ENCODE assay signal across 8 cellular contexts in the genomic region with DNA sequence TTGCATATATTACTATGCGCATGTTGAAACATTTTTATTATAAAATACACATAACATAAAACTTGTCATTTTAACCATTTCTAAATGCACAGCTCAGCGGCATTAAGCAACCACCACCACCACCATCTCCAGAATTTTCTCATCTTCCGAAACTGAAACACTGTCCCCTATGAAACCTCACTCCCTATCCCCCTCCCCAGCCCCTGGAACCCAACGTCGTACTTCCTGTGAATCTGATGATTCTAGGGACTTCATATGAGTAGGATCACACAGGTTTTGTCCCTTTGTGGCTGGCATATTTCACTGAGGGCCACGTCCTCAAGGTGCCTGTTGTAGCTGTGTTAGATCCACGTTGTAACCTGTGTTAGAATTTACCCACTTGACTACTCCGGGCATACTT. TPM values are rescaled to one million over a fixed set of nuclear protein-coding genes. Genes with fewer than 3 reads are reported as not detected.
A peak's percentile ranks its signal among the peaks of the same experiment; 100 is the strongest.
DNase-seq lines count a peak whose midpoint lies in the region; ATAC-seq and TF ChIP-seq lines count a peak whose summit lies in the region.

No MANE protein-coding gene starts in this region.

- H3K36me3 ChIP-seq in Caco-2 (ENCODE audit: control insufficient read depth, insufficient read depth, low read length) (no peaks in the 10 kb centered on the region), duodenal mucosa (ENCODE audit: control insufficient read depth in 1 of 2, insufficient read depth in 2 of 2, low read length in 2 of 2) (peaks cover 0 to 12% of the 10 kb centered on the region in 2 donors), neutrophil (peaks cover 16% of the 10 kb centered on the region), mucosa of descending colon (ENCODE audit: low read depth) (no peaks in the 10 kb centered on the region)

- H3K27me3 Mint-ChIP-seq in Caco-2 (ENCODE audit: insufficient read depth, unreplicated experiment): no peaks in the 10 kb centered on the region

- H3K27ac Mint-ChIP-seq in Caco-2 (ENCODE audit: unreplicated experiment): peak overlapping the region; percentile 59

- no peaks in the 10 kb centered on the region for H3K27me3 ChIP-seq in Caco-2 (replicated peaks; ENCODE audit: control insufficient read depth, insufficient read depth, low read length)
- no peaks in the 10 kb centered on the region for H3K27me3 ChIP-seq in duodenal mucosa (ENCODE audit: control insufficient read depth in 1 of 2, insufficient read depth in 2 of 2, low read length in 2 of 2)
- no peaks in the 10 kb centered on the region for H3K27me3 ChIP-seq in neutrophil

- ATAC-seq in mucosa of descending colon: no peak

- POLR2A ChIA-PET in Caco-2 (lab: Charles Lee): no interaction called here

- TF ChIP-seq CTCF in Caco-2 (IDR thresholded peaks at IDR 0.05; ENCODE audit: insufficient read depth in 1 of 2, low read depth in 1 of 2, low read length in 1 of 2, severe bottlenecking in 1 of 2, unreplicated experiment in 1 of 2) (no peak), neutrophil (IDR thresholded peaks at IDR 0.05) (no peak), mucosa of descending colon (IDR thresholded peaks at IDR 0.05) (no peak)

- CTCF ChIA-PET in Caco-2 (lab: Charles Lee): no interaction called here

- H3K36me3 Mint-ChIP-seq in Caco-2 (ENCODE audit: insufficient read depth, unreplicated experiment): peaks cover 11% of the 10 kb centered on the region

- DNase-seq in Caco-2: no peak
- DNase-seq in NCI-H2171 treated with DMSO at 0.1 percent for 48 hours (lab: John Stamatoyannopoulos, UW): peak; percentile 47
- DNase-seq in DMS114 treated with DMSO at 0.1 percent for 48 hours (lab: John Stamatoyannopoulos, UW; ENCODE audit: unreplicated experiment): no peak
- no peak for DNase-seq in NOMO-1 treated with DMSO at 0.1 percent for 48 hours (lab: John Stamatoyannopoulos, UW; ENCODE audit: unreplicated experiment)
- no peak for DNase-seq in germinal center (ENCODE audit: low spot score)
- DNase-seq in mucosa of descending colon: no peak

- peak overlapping the region; percentile 100 for H3K4me3 Mint-ChIP-seq in Caco-2 (ENCODE audit: unreplicated experiment)

- H3K4me1 Mint-ChIP-seq in Caco-2 (ENCODE audit: low read depth, unreplicated experiment): peaks cover 24% of the 10 kb centered on the region

- H3K9me3 ChIP-seq in Caco-2 (no peaks in the 10 kb centered on the region), duodenal mucosa (ENCODE audit: control insufficient read depth in 1 of 2, low read length in 2 of 2) (no peaks in the 10 kb centered on the region), neutrophil (no peaks in the 10 kb centered on the region), mucosa of descending colon (no peaks in the 10 kb centered on the region)

- no peaks in the 10 kb centered on the region for H3K9me3 Mint-ChIP-seq in Caco-2 (ENCODE audit: unreplicated experiment)

- peak overlapping the region; percentile 98 for H3K4me3 ChIP-seq in Caco-2 (ENCODE audit: low read depth, low read length)
- H3K4me3 ChIP-seq in duodenal mucosa (ENCODE audit: low read depth in 1 of 2, low read length in 2 of 2): peak overlapping the region in 1 of 2 donors; percentile 78
- peak overlapping the region; percentile 64 to 75 for H3K4me3 ChIP-seq in neutrophil (ENCODE audit: low read depth in 1 of 2, low read length in 1 of 2)
- H3K4me3 ChIP-seq in mucosa of descending colon: no peak overlapping the region

- H3K4me1 ChIP-seq in Caco-2: no peaks in the 10 kb centered on the region
- H3K4me1 ChIP-seq in duodenal mucosa (ENCODE audit: control insufficient read depth in 1 of 2, insufficient read depth in 2 of 2, low read length in 2 of 2): peaks cover 21 to 29% of the 10 kb centered on the region in 2 donors
- peaks cover 17 to 26% of the 10 kb centered on the region in 2 experiments for H3K4me1 ChIP-seq in neutrophil (ENCODE audit: control insufficient read depth in 1 of 2, insufficient read depth in 1 of 2, low read depth in 1 of 2, low read length in 1 of 2)
- H3K4me1 ChIP-seq in mucosa of descending colon (ENCODE audit: low read depth): peaks cover 23% of the 10 kb centered on the region

- intact Hi-C loops in Caco-2 (cut with micrococcal nuclease; ENCODE audit: unreplicated experiment) (loop anchor here (5.0 kb wide), 1 partner anchor 57 kb away; a partner anchor contains a TSS), mucosa of descending colon (cut with DNase I, micrococcal nuclease) (no loop called here)

- H3K27ac ChIP-seq in duodenal mucosa (ENCODE audit: low read depth, low read length) (no peak overlapping the region), neutrophil (peak overlapping the region; percentile 79)

- BruUV-seq in Caco-2 (replicated peaks; lab: Mats Ljungman, UMichigan): TSS peak; percentile 76

- H3K9ac ChIP-seq in duodenal mucosa (ENCODE audit: low read depth in 1 of 2, low read length in 2 of 2): peak overlapping the region; percentile 75 to 83

RNA-seq across cellular contexts. Expression of a gene that starts 0.7 kb away (rescaled TPM):
- total RNA-seq in Caco-2 (2022): 149 and 163 TPM in 2 replicates
- total RNA-seq in mucosa of descending colon: 100 to 1,000 TPM; 173 to 221 (median 192) TPM

RNA-seq across cellular contexts. Expression of a gene that starts 28.8 kb away (rescaled TPM):
- total RNA-seq in Caco-2 (2022): 1.1 and 2.3 TPM in 2 replicates
- 1 to 10 TPM; 2.4 to 5.1 (median 3.4) TPM for total RNA-seq in mucosa of descending colon

RNA-seq across cellular contexts. Expression of a gene that starts 57.7 kb away (rescaled TPM):
- total RNA-seq in Caco-2 (2022) (18.2 and 20.1 TPM in 2 replicates), mucosa of descending colon (100 to 1,000 TPM in 2 of 3 donors, 10 to 100 TPM in 1; 60.9 to 138 (median 118) TPM)

RNA-seq across cellular contexts. Expression of a gene that starts 57.9 kb away (rescaled TPM):
- total RNA-seq in Caco-2 (2022): 0.16 and 0.39 TPM in 2 replicates
- total RNA-seq in mucosa of descending colon: 1 to 10 TPM in 2 of 3 donors, under 1 TPM in 1; 0.95 to 2.7 (median 1.3) TPM

RNA-seq across cellular contexts. Expression of a gene that starts 57.9 kb away (rescaled TPM):
- total RNA-seq in Caco-2 (2022): 11.9 and 14.7 TPM in 2 replicates
- total RNA-seq in mucosa of descending colon: 100 to 1,000 TPM; 104 to 115 (median 112) TPM
